Comparison of ENCODE assay signal across 30 cellular contexts in the genomic region with DNA sequence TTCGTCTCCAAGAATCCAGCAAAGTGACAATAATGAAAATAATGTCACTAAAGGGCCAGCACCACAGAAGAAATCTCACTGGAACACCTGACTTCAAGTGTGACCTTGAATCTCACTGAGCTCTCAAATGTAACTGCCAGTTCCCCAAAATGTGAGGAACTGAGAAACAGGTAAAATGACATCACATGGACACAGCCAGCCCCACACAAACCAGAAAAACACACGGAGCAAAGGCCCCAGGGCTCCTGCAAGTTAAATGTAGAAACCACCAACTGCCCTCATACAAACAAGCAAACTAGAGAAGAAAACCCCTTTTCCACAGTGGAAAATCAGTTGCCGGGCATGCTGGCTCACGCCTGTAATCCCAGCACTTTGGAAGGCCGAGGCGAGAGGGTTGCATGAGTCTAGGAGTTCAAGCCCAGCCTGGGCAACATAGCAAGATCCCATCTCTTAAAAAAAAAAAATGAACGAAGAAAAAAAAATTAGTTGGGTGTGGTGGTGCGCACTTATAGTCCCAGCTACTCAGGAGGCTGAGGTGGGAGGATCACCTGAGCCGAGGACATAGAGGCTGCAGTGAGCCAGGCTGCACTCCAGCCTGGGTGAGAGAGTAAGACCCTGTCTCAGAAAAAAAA. TPM values are rescaled to one million over a fixed set of nuclear protein-coding genes. Genes with fewer than 3 reads are reported as not detected.
DNase-seq lines count a peak whose midpoint lies in the region; ATAC-seq, FAIRE-seq and TF ChIP-seq lines count a peak whose summit lies in the region.
"Had no signal": no experiment of that assay in that cellular context is flagged by ENCODE, and none has a peak within 500 bp of the region (broad histone marks: within the 10 kb centered on the region; RNA-seq: fewer than 3 reads in every experiment).

No MANE protein-coding gene starts in this region.

- DNase-seq in GM12865 (ENCODE audit: low read depth) (peak; percentile 60), ascending aorta (ENCODE audit: low spot score in 2 of 2) (no peak), kidney (no peak), NCI-H2107 treated with DMSO at 0.1 percent for 48 hours (lab: John Stamatoyannopoulos, UW; ENCODE audit: unreplicated experiment) (no peak)
- no peak for DNase-seq in activated naive CD4-positive, alpha-beta T cell treated with anti-CD3 and anti-CD28 coated beads, Interleukin-2, amount 10 ng/mL, durations not matched to agents 7 days and 5 days
- DNase-seq: activated CD4-positive, alpha-beta T cell treated with anti-CD3 and anti-CD28 coated beads for 4 hours; activated naive CD4-positive, alpha-beta T cell; activated T-cell treated with anti-CD3 and anti-CD28 coated beads, Interleukin-2, amount 50 U/mL, for 4 hours; adrenal gland; CD8-positive, alpha-beta memory T cell; DMS153; effector CD4-positive, alpha-beta T cell; foreskin fibroblast; midbrain; NCI-H146; NCI-H2171; NCI-H510A treated with DMSO at 0.1 percent for 48 hours; pancreas; stimulated activated CD4-positive, alpha-beta T cell treated with anti-CD3 and anti-CD28 coated beads, Interleukin-4, amount 100 ng/mL, for 4 hours had no signal

- H3K36me3 ChIP-seq in ascending aorta: peaks cover 0 to 3% of the 10 kb centered on the region in 2 donors
- H3K36me3 ChIP-seq in kidney (ENCODE audit: control insufficient read depth in 1 of 2, insufficient read depth in 2 of 2, low read length in 2 of 2): peaks cover 5 to 6% of the 10 kb centered on the region in 2 donors
- H3K36me3 ChIP-seq: adrenal gland, pancreas had no signal

- CTCF ChIA-PET in activated naive CD4-positive, alpha-beta T cell treated with anti-CD3 and anti-CD28 coated beads, Interleukin-2, amount 10 ng/mL, durations not matched to agents 7 days and 5 days (lab: Charles Lee): interaction anchor here (1.9 to 3.0 kb wide), 2 partner anchors 68 to 80 kb away, joined by 6 to 14 read pairs; no protein-coding TSS in a partner anchor

- H3K9me3 Mint-ChIP-seq in stimulated activated memory B cell treated with anti-CD40 and anti-IgM and Interleukin-4, amounts not matched to agents 10 μg/mL and 1 μg/mL and 100 μg/mL, for 72 hours: peaks cover 13% of the 10 kb centered on the region
- peaks cover 15% of the 10 kb centered on the region for H3K9me3 Mint-ChIP-seq in activated naive CD4-positive, alpha-beta T cell treated with anti-CD3 and anti-CD28 coated beads, Interleukin-2, amount 10 ng/mL, durations not matched to agents 7 days and 5 days
- H3K9me3 Mint-ChIP-seq: activated T-cell treated with anti-CD3 and anti-CD28 coated beads, Interleukin-2, amount 50 U/mL, for 4 hours; CD8-positive, alpha-beta memory T cell; type B pancreatic cell had no signal

- H3K36me3 Mint-ChIP-seq in stimulated activated memory B cell treated with anti-CD40 and anti-IgM and Interleukin-4, amounts not matched to agents 10 μg/mL and 1 μg/mL and 100 μg/mL, for 72 hours: peaks cover 18% of the 10 kb centered on the region
- H3K36me3 Mint-ChIP-seq in activated naive CD4-positive, alpha-beta T cell treated with anti-CD3 and anti-CD28 coated beads, Interleukin-2, amount 10 ng/mL, durations not matched to agents 7 days and 5 days: no peaks in the 10 kb centered on the region
- H3K36me3 Mint-ChIP-seq: CD8-positive, alpha-beta memory T cell; natural killer cell treated with Interleukin-12 subunit alpha and Interleukin-12 subunit beta and Interleukin-15 and Interleukin-18, amount 100 ng/mL, for 72 hours had no signal

- H3K4me1 Mint-ChIP-seq in stimulated activated memory B cell treated with anti-CD40 and anti-IgM and Interleukin-4, amounts not matched to agents 10 μg/mL and 1 μg/mL and 100 μg/mL, for 72 hours: peaks cover 34% of the 10 kb centered on the region
- H3K4me1 Mint-ChIP-seq in activated naive CD4-positive, alpha-beta T cell treated with anti-CD3 and anti-CD28 coated beads, Interleukin-2, amount 10 ng/mL, durations not matched to agents 7 days and 5 days: no peaks in the 10 kb centered on the region
- H3K4me1 Mint-ChIP-seq: CD8-positive, alpha-beta memory T cell had no signal

- peaks cover 10 to 24% of the 10 kb centered on the region in 2 donors for H3K4me1 ChIP-seq in ascending aorta
- peaks cover 10 to 11% of the 10 kb centered on the region in 2 donors for H3K4me1 ChIP-seq in kidney (ENCODE audit: control insufficient read depth in 1 of 2, insufficient read depth in 1 of 2, low read depth in 1 of 2, low read length in 2 of 2)
- H3K4me1 ChIP-seq: pancreas had no signal

- peak overlapping the region; percentile 70 for H3K27ac Mint-ChIP-seq in stimulated activated memory B cell treated with anti-CD40 and anti-IgM and Interleukin-4, amounts not matched to agents 10 μg/mL and 1 μg/mL and 100 μg/mL, for 72 hours
- no peak overlapping the region for H3K27ac Mint-ChIP-seq in activated naive CD4-positive, alpha-beta T cell treated with anti-CD3 and anti-CD28 coated beads, Interleukin-2, amount 10 ng/mL, durations not matched to agents 7 days and 5 days
- H3K27ac Mint-ChIP-seq: CD8-positive, alpha-beta memory T cell; natural killer cell treated with Interleukin-12 subunit alpha and Interleukin-12 subunit beta and Interleukin-15 and Interleukin-18, amount 100 ng/mL, for 72 hours; type B pancreatic cell had no signal

- no peaks in the 10 kb centered on the region for H3K27me3 ChIP-seq in ascending aorta
- H3K27me3 ChIP-seq: adrenal gland, pancreas had no signal

- H3K4me3 ChIP-seq in GM12865 (ENCODE audit: low read depth, low read length) (no peak overlapping the region), ascending aorta (no peak overlapping the region), kidney (ENCODE audit: low read length in 2 of 2) (no peak overlapping the region)
- H3K4me3 ChIP-seq: adrenal gland, pancreas, SK-N-MC had no signal

- H3K4me3 Mint-ChIP-seq in stimulated activated memory B cell treated with anti-CD40 and anti-IgM and Interleukin-4, amounts not matched to agents 10 μg/mL and 1 μg/mL and 100 μg/mL, for 72 hours: peak overlapping the region; percentile 24
- H3K4me3 Mint-ChIP-seq in activated naive CD4-positive, alpha-beta T cell treated with anti-CD3 and anti-CD28 coated beads, Interleukin-2, amount 10 ng/mL, durations not matched to agents 7 days and 5 days: no peak overlapping the region
- H3K4me3 Mint-ChIP-seq: activated T-cell treated with anti-CD3 and anti-CD28 coated beads, Interleukin-2, amount 50 U/mL, for 4 hours; CD8-positive, alpha-beta memory T cell; natural killer cell treated with Interleukin-12 subunit alpha and Interleukin-12 subunit beta and Interleukin-15 and Interleukin-18, amount 100 ng/mL, for 72 hours; type B pancreatic cell had no signal

- intact Hi-C loops in ascending aorta (cut with DNase I) (loop anchor here (10.0 kb wide), 1 partner anchor 271 kb away; no protein-coding TSS in a partner anchor), kidney (cut with DNase I) (no loop called here)

- H3K9me3 ChIP-seq in ascending aorta (no peaks in the 10 kb centered on the region), kidney (ENCODE audit: control insufficient read depth in 1 of 2, low read length in 2 of 2) (no peaks in the 10 kb centered on the region)
- H3K9me3 ChIP-seq: adrenal gland, pancreas had no signal

- ATAC-seq in GM21423 (IDR thresholded peaks at IDR 0.05; ENCODE audit: unreplicated experiment): peak; percentile 46
- peak; percentile 89 for ATAC-seq in stimulated activated memory B cell treated with anti-CD40 and anti-IgM and Interleukin-4, amounts not matched to agents 10 μg/mL and 1 μg/mL and 100 μg/mL, for 72 hours
- ATAC-seq in HG03520 (IDR thresholded peaks at IDR 0.05; ENCODE audit: unreplicated experiment): no peak
- ATAC-seq: activated T-cell treated with anti-CD3 and anti-CD28 coated beads, Interleukin-2, amount 50 U/mL, for 4 hours; natural killer cell treated with Interleukin-12 subunit alpha and Interleukin-12 subunit beta and Interleukin-15 and Interleukin-18, amount 100 ng/mL, for 72 hours; right cardiac atrium had no signal

- no peak for FAIRE-seq in kidney (lab: Jason Lieb, UNC)
- FAIRE-seq: pancreas had no signal

- peak overlapping the region; percentile 93 to 94 for H3K27ac ChIP-seq in ascending aorta
- H3K27ac ChIP-seq in kidney (ENCODE audit: low read depth in 2 of 2, low read length in 2 of 2): peak overlapping the region in 1 of 2 donors; percentile 30
- H3K27ac ChIP-seq: KMS-11, SK-N-MC had no signal

- peaks cover 14% of the 10 kb centered on the region for H3K27me3 Mint-ChIP-seq in stimulated activated memory B cell treated with anti-CD40 and anti-IgM and Interleukin-4, amounts not matched to agents 10 μg/mL and 1 μg/mL and 100 μg/mL, for 72 hours
- peaks cover 31% of the 10 kb centered on the region for H3K27me3 Mint-ChIP-seq in activated naive CD4-positive, alpha-beta T cell treated with anti-CD3 and anti-CD28 coated beads, Interleukin-2, amount 10 ng/mL, durations not matched to agents 7 days and 5 days
- H3K27me3 Mint-ChIP-seq: type B pancreatic cell had no signal

- no peak overlapping the region for H3K9ac ChIP-seq in kidney (ENCODE audit: low read length in 2 of 2)
- H3K9ac ChIP-seq: KMS-11 had no signal

- TF ChIP-seq CTCF in GM12865 (IDR thresholded peaks at IDR 0.05; ENCODE audit: insufficient read depth, low read depth, low read length, missing control alignments): no peak
- no peak for TF ChIP-seq CTCF in ascending aorta (IDR thresholded peaks at IDR 0.05)
- no peak for TF ChIP-seq CTCF in kidney (IDR thresholded peaks at IDR 0.05; ENCODE audit: borderline replicate concordance, extremely low read depth, insufficient read depth)

RNA-seq across cellular contexts. Expression of a gene that starts 8.7 kb away (rescaled TPM):
- total RNA-seq in ascending aorta (572 TPM), kidney (119 TPM)
- polyA plus RNA-seq in kidney (ENCODE audit: insufficient read depth, low read depth, low replicate concordance): 37.5 TPM

RNA-seq across cellular contexts. Expression of a gene that starts 33.4 kb away (rescaled TPM):
- total RNA-seq in ascending aorta: not detected
- total RNA-seq in kidney: 1.9 TPM
- polyA plus RNA-seq in kidney (ENCODE audit: insufficient read depth, low read depth, low replicate concordance): 1.3 TPM
- total RNA-seq: activated CD8-positive, alpha-beta memory T cell treated with anti-CD3 and anti-CD28 coated beads for 36 hours; activated T-cell treated with anti-CD3 and anti-CD28 coated beads, Interleukin-2, amount 50 U/mL, for 4 hours; CD8-positive, alpha-beta memory T cell; epithelial cell of proximal tubule; natural killer cell treated with Interleukin-12 subunit alpha and Interleukin-12 subunit beta and Interleukin-15 and Interleukin-18, amount 100 ng/mL, for 72 hours; T-helper 2 cell treated with Interferon-gamma antibody and Interleukin-4, amounts not matched to agents 100 ng/mL and 5 ng/mL, for 36 hours had no signal
- polyA plus RNA-seq: CD8-positive, alpha-beta memory T cell had no signal

RNA-seq across cellular contexts. Expression of a gene that starts 50.5 kb away (rescaled TPM):
- total RNA-seq in ascending aorta (1.1 TPM), kidney (1.7 TPM)
- polyA plus RNA-seq in kidney (ENCODE audit: insufficient read depth, low read depth, low replicate concordance): 0.65 TPM
- polyA plus RNA-seq: CD8-positive, alpha-beta memory T cell had no signal

RNA-seq across cellular contexts. Expression of a gene that starts 56.3 kb away (rescaled TPM):
- total RNA-seq in ascending aorta: 140 TPM
- total RNA-seq in kidney: 112 TPM
- 45.8 TPM for polyA plus RNA-seq in kidney (ENCODE audit: insufficient read depth, low read depth, low replicate concordance)
